ENCODE assay signal across 40 cellular contexts in genomic region chr5:129042306-129042705, GRCh38.
"Had no signal": no experiment of that assay in that cellular context is flagged by ENCODE, and none has a peak within 500 bp of the region (broad histone marks: within the 10 kb centered on the region; RNA-seq: fewer than 3 reads in every experiment).

No MANE protein-coding gene starts in this region.

- H3K27ac Mint-ChIP-seq: activated naive CD4-positive, alpha-beta T cell treated with anti-CD3 and anti-CD28 coated beads for 36 hours; activated naive CD4-positive, alpha-beta T cell treated with anti-CD3 and anti-CD28 coated beads, Interleukin-2, amount 10 ng/mL, durations not matched to agents 7 days and 5 days; activated naive CD4-positive, alpha-beta T cell treated with anti-CD3 and anti-CD28 coated beads, Interleukin-2, amount 50 U/mL, for 24 hours; activated naive CD4-positive, alpha-beta T cell treated with anti-CD3 and anti-CD28 coated beads, Interleukin-2, amount 50 U/mL, for 72 hours; activated naive CD8-positive, alpha-beta T cell; activated naive CD8-positive, alpha-beta T cell treated with anti-CD3 and anti-CD28 coated beads for 36 hours; activated naive CD8-positive, alpha-beta T cell treated with anti-CD3 and anti-CD28 coated beads, Interleukin-2, amount 10 ng/mL, durations not matched to agents 7 days and 5 days; activated naive CD8-positive, alpha-beta T cell treated with anti-CD3 and anti-CD28 coated beads, Interleukin-2, amount 50 U/mL, for 24 hours; activated T-cell treated with anti-CD3 and anti-CD28 coated beads, Interleukin-2, amount 50 U/mL, for 24 hours; activated T-cell treated with anti-CD3 and anti-CD28 coated beads, Interleukin-2, amount 50 U/mL, for 72 hours; activated T-helper 1 cell treated with anti-CD3 and anti-CD28 coated beads, Interleukin-12 subunit alpha, Interleukin-12 subunit beta, Interleukin-2, Interleukin-4 antibody, amounts not matched to agents 30 ng/mL and 10 ng/mL and 1 ng/mL, durations not matched to agents 14 hours and 24 hours and 36 hours; activated T-helper 17 cell treated with anti-CD3 and anti-CD28 coated beads, Interleukin-2, amount 50 U/mL, for 72 hours; activated T-helper 2 cell treated with anti-CD3 and anti-CD28 coated beads, Interferon-gamma antibody, Interleukin-2, Interleukin-4, amounts not matched to agents 10 μg/mL and 5 μg/mL and 100 μg/mL, durations not matched to agents 14 hours and 24 hours and 36 hours; brain had no signal

- H3K4me1 ChIP-seq: adrenal gland, ascending aorta, body of pancreas, breast epithelium had no signal

- H3K4me3 Mint-ChIP-seq: activated naive CD4-positive, alpha-beta T cell treated with anti-CD3 and anti-CD28 coated beads for 36 hours; activated naive CD4-positive, alpha-beta T cell treated with anti-CD3 and anti-CD28 coated beads, Interleukin-2, amount 10 ng/mL, durations not matched to agents 7 days and 5 days; activated naive CD4-positive, alpha-beta T cell treated with anti-CD3 and anti-CD28 coated beads, Interleukin-2, amount 50 U/mL, for 24 hours; activated naive CD8-positive, alpha-beta T cell; activated naive CD8-positive, alpha-beta T cell treated with anti-CD3 and anti-CD28 coated beads for 36 hours; activated naive CD8-positive, alpha-beta T cell treated with anti-CD3 and anti-CD28 coated beads, Interleukin-2, amount 10 ng/mL, durations not matched to agents 7 days and 5 days; activated naive CD8-positive, alpha-beta T cell treated with anti-CD3 and anti-CD28 coated beads, Interleukin-2, amount 50 U/mL, for 24 hours; activated T-cell treated with anti-CD3 and anti-CD28 coated beads, Interleukin-2, amount 50 U/mL, for 24 hours; activated T-cell treated with anti-CD3 and anti-CD28 coated beads, Interleukin-2, amount 50 U/mL, for 4 hours; activated T-cell treated with anti-CD3 and anti-CD28 coated beads, Interleukin-2, amount 50 U/mL, for 72 hours; activated T-helper 1 cell treated with anti-CD3 and anti-CD28 coated beads, Interleukin-12 subunit alpha, Interleukin-12 subunit beta, Interleukin-2, Interleukin-4 antibody, amounts not matched to agents 30 ng/mL and 10 ng/mL and 1 ng/mL, durations not matched to agents 14 hours and 24 hours and 36 hours; activated T-helper 17 cell treated with anti-CD3 and anti-CD28 coated beads, Interleukin-2, amount 50 U/mL, for 72 hours; brain; central memory CD8-positive, alpha-beta T cell had no signal

- H3K9me3 ChIP-seq: body of pancreas had no signal

- H3K4me1 Mint-ChIP-seq: activated naive CD4-positive, alpha-beta T cell treated with anti-CD3 and anti-CD28 coated beads, Interleukin-2, amount 10 ng/mL, durations not matched to agents 7 days and 5 days; activated naive CD4-positive, alpha-beta T cell treated with anti-CD3 and anti-CD28 coated beads, Interleukin-2, amount 50 U/mL, for 24 hours; activated naive CD8-positive, alpha-beta T cell treated with anti-CD3 and anti-CD28 coated beads for 36 hours; activated naive CD8-positive, alpha-beta T cell treated with anti-CD3 and anti-CD28 coated beads, Interleukin-2, amount 10 ng/mL, durations not matched to agents 7 days and 5 days; activated naive CD8-positive, alpha-beta T cell treated with anti-CD3 and anti-CD28 coated beads, Interleukin-2, amount 50 U/mL, for 24 hours; activated T-helper 17 cell treated with anti-CD3 and anti-CD28 coated beads, Interleukin-2, amount 50 U/mL, for 72 hours; central memory CD8-positive, alpha-beta T cell had no signal

- DNase-seq: activated effector memory CD4-positive, alpha-beta T cell treated with anti-CD3 and anti-CD28 coated beads, Interleukin-2, amount 50 U/mL, for 16 hours; activated effector memory CD4-positive, alpha-beta T cell treated with Interleukin-2 at 50 U/mL for 16 hours; activated gamma-delta T cell; activated gamma-delta T cell treated with Interleukin-2 at 50 U/mL for 16 hours; activated naive CD4-positive, alpha-beta T cell; activated naive CD4-positive, alpha-beta T cell treated with anti-CD3 and anti-CD28 coated beads for 36 hours; activated naive CD4-positive, alpha-beta T cell treated with anti-CD3 and anti-CD28 coated beads, Interleukin-2, amount 10 ng/mL, durations not matched to agents 7 days and 5 days; activated naive CD4-positive, alpha-beta T cell treated with anti-CD3 and anti-CD28 coated beads, Interleukin-2, amount 50 U/mL, for 16 hours; activated naive CD4-positive, alpha-beta T cell treated with Interleukin-2 at 50 U/mL for 16 hours; activated naive CD8-positive, alpha-beta T cell treated with anti-CD3 and anti-CD28 coated beads for 36 hours; activated naive CD8-positive, alpha-beta T cell treated with anti-CD3 and anti-CD28 coated beads, Interleukin-2, amount 10 ng/mL, durations not matched to agents 7 days and 5 days; activated naive CD8-positive, alpha-beta T cell treated with anti-CD3 and anti-CD28 coated beads, Interleukin-2, amount 50 U/mL, for 24 hours; activated T-cell treated with anti-CD3 and anti-CD28 coated beads, Interleukin-2, amount 50 U/mL, for 1 hour; activated T-cell treated with anti-CD3 and anti-CD28 coated beads, Interleukin-2, amount 50 U/mL, for 24 hours; activated T-cell treated with anti-CD3 and anti-CD28 coated beads, Interleukin-2, amount 50 U/mL, for 4 hours; activated T-cell treated with anti-CD3 and anti-CD28 coated beads, Interleukin-2, amount 50 U/mL, for 48 hours; activated T-cell treated with anti-CD3 and anti-CD28 coated beads, Interleukin-2, amount 50 U/mL, for 72 hours; adrenal gland; amniotic stem cell; amygdala; anterior cingulate cortex; aorta; body of pancreas; brain microvascular endothelial cell; caudate nucleus; central memory CD4-positive, alpha-beta T cell; cerebellar nuclear complex had no signal

- ATAC-seq: activated naive CD4-positive, alpha-beta T cell treated with anti-CD3 and anti-CD28 coated beads, Interleukin-2, amount 50 U/mL, for 72 hours; activated naive CD8-positive, alpha-beta T cell treated with anti-CD3 and anti-CD28 coated beads, Interleukin-2, amount 50 U/mL, for 24 hours; activated T-cell treated with anti-CD3 and anti-CD28 coated beads, Interleukin-2, amount 50 U/mL, for 4 hours; activated T-cell treated with anti-CD3 and anti-CD28 coated beads, Interleukin-2, amount 50 U/mL, for 72 hours; activated T-helper 17 cell treated with anti-CD3 and anti-CD28 coated beads, Interleukin-2, amount 50 U/mL, for 72 hours; body of pancreas had no signal

- H3K27me3 ChIP-seq: adrenal gland, ascending aorta, body of pancreas, brain microvascular endothelial cell, breast epithelium, cardiac muscle cell had no signal

- FAIRE-seq: astrocyte, bronchial epithelial cell had no signal

- H3K4me3 ChIP-seq: adrenal gland, ascending aorta, body of pancreas, breast epithelium, cardiac muscle cell had no signal

- H3K27me3 Mint-ChIP-seq: activated naive CD4-positive, alpha-beta T cell treated with anti-CD3 and anti-CD28 coated beads, Interleukin-2, amount 10 ng/mL, durations not matched to agents 7 days and 5 days; activated naive CD8-positive, alpha-beta T cell treated with anti-CD3 and anti-CD28 coated beads for 36 hours; activated naive CD8-positive, alpha-beta T cell treated with anti-CD3 and anti-CD28 coated beads, Interleukin-2, amount 10 ng/mL, durations not matched to agents 7 days and 5 days; activated naive CD8-positive, alpha-beta T cell treated with anti-CD3 and anti-CD28 coated beads, Interleukin-2, amount 50 U/mL, for 24 hours; activated T-cell treated with anti-CD3 and anti-CD28 coated beads, Interleukin-2, amount 50 U/mL, for 24 hours; activated T-helper 17 cell treated with anti-CD3 and anti-CD28 coated beads, Interleukin-2, amount 50 U/mL, for 72 hours; brain had no signal

- H3K36me3 Mint-ChIP-seq: activated naive CD4-positive, alpha-beta T cell treated with anti-CD3 and anti-CD28 coated beads, Interleukin-2, amount 10 ng/mL, durations not matched to agents 7 days and 5 days; activated naive CD8-positive, alpha-beta T cell treated with anti-CD3 and anti-CD28 coated beads for 36 hours; activated naive CD8-positive, alpha-beta T cell treated with anti-CD3 and anti-CD28 coated beads, Interleukin-2, amount 10 ng/mL, durations not matched to agents 7 days and 5 days; brain had no signal

- H3K36me3 ChIP-seq: adrenal gland, ascending aorta, brain microvascular endothelial cell, breast epithelium had no signal

- H3K27ac ChIP-seq: adrenal gland, ascending aorta, body of pancreas, brain microvascular endothelial cell, breast epithelium, cardiac muscle cell had no signal
